8 cellular contexts compared by ENCODE assay signal in genomic region chr12:55974308-55974724, GRCh38. TPM values are rescaled to one million over a fixed set of nuclear protein-coding genes. Genes with fewer than 3 reads are reported as not detected.
A peak's percentile ranks its signal among the peaks of the same experiment; 100 is the strongest.
DNase-seq lines count a peak whose midpoint lies in the region; ATAC-seq and TF ChIP-seq lines count a peak whose summit lies in the region.

No MANE protein-coding gene starts in this region.

- peak overlapping the region; percentile 95 to 99 for H3K9ac ChIP-seq in colonic mucosa (ENCODE audit: low read depth in 2 of 2, low read length in 2 of 2)

- WGBS in testis, 2 donors: 0% methylated on average over 15 of the region's 15 CpGs

- peaks cover 2% of the 10 kb centered on the region; the same call in 1 of the 2 replicates for H3K36me3 ChIP-seq in BJ (ENCODE audit: control insufficient read depth, insufficient read depth, low read length)
- H3K36me3 ChIP-seq in Peyer's patch: peaks cover 0 to 4% (median 0%) of the 10 kb centered on the region in 3 donors
- H3K36me3 ChIP-seq in colonic mucosa: no peaks in the 10 kb centered on the region
- peaks cover 6% of the 10 kb centered on the region for H3K36me3 ChIP-seq in lower lobe of right lung
- no peaks in the 10 kb centered on the region for H3K36me3 ChIP-seq in testis (ENCODE audit: low read depth, missing control alignments)

- TF ChIP-seq CTCF in BJ (IDR thresholded peaks at IDR 0.05; ENCODE audit: insufficient read depth, low read depth, low read length) (no peak), Peyer's patch (IDR thresholded peaks at IDR 0.05) (no peak), colonic mucosa (IDR thresholded peaks at IDR 0.05) (no peak), lower lobe of right lung (IDR thresholded peaks at IDR 0.05) (no peak), testis (IDR thresholded peaks at IDR 0.05) (no peak)

- no peak for DNase-seq in BJ (ENCODE audit: low read depth)
- DNase-seq in Peyer's patch: peak in 2 of 3 donors; percentile 20 to 70
- DNase-seq in colonic mucosa: peak; percentile 62
- DNase-seq in lower lobe of right lung: peak; percentile 78
- DNase-seq in testis: peak; percentile 43
- no peak for DNase-seq in activated effector memory CD4-positive, alpha-beta T cell treated with anti-CD3 and anti-CD28 coated beads, Interleukin-2, amount 50 U/mL, for 16 hours

- ATAC-seq in GM18907 (IDR thresholded peaks at IDR 0.05; ENCODE audit: unreplicated experiment) (peak; percentile 16), HG03196 (IDR thresholded peaks at IDR 0.05; ENCODE audit: unreplicated experiment) (peak; percentile 7), lower lobe of right lung (peak; percentile 70 to 72)

- no peaks in the 10 kb centered on the region for H3K27me3 ChIP-seq in BJ (ENCODE audit: control insufficient read depth, insufficient read depth, low read length)
- no peaks in the 10 kb centered on the region for H3K27me3 ChIP-seq in Peyer's patch
- no peaks in the 10 kb centered on the region for H3K27me3 ChIP-seq in colonic mucosa
- no peaks in the 10 kb centered on the region for H3K27me3 ChIP-seq in lower lobe of right lung (ENCODE audit: low read depth)
- no peaks in the 10 kb centered on the region for H3K27me3 ChIP-seq in testis

- H3K27ac ChIP-seq in Peyer's patch (peak overlapping the region; percentile 90 to 98 (median 94)), colonic mucosa (peak overlapping the region; percentile 97), lower lobe of right lung (peak overlapping the region; percentile 97), testis (peak overlapping the region; percentile 97 to 99)

- intact Hi-C loops in colonic mucosa (cut with DNase I) (no loop called here), lower lobe of right lung (cut with DNase I) (no loop called here), testis (cut with DNase I; ENCODE audit: low total_unique reads) (no loop called here)

- no peak for TF ChIP-seq POLR2A in Peyer's patch (IDR thresholded peaks at IDR 0.05)
- TF ChIP-seq POLR2A in testis (IDR thresholded peaks at IDR 0.05): no peak

- no peaks in the 10 kb centered on the region for H3K9me3 ChIP-seq in Peyer's patch
- no peaks in the 10 kb centered on the region for H3K9me3 ChIP-seq in colonic mucosa
- H3K9me3 ChIP-seq in lower lobe of right lung: no peaks in the 10 kb centered on the region
- H3K9me3 ChIP-seq in testis: no peaks in the 10 kb centered on the region

- POLR2A ChIA-PET in BJ (lab: Charles Lee): interaction anchor here (0.5 to 0.9 kb wide), 3 partner anchors 10 to 321 kb away, joined by 3 to 4 read pairs (median 3); partner anchors contain the start of gene RNF41

- peaks cover 0 to 35% (median 2%) of the 10 kb centered on the region in 4 donors for H3K4me1 ChIP-seq in Peyer's patch
- H3K4me1 ChIP-seq in colonic mucosa: peaks cover 24% of the 10 kb centered on the region
- peaks cover 62% of the 10 kb centered on the region for H3K4me1 ChIP-seq in lower lobe of right lung
- peaks cover 32% of the 10 kb centered on the region for H3K4me1 ChIP-seq in testis

- CTCF ChIA-PET in BJ (lab: Yijun Ruan, JAX): interaction anchor here (0.5 to 2.3 kb wide), 12 partner anchors 11 to 236 kb away, joined by 3 to 11 read pairs (median 4); partner anchors contain the start of gene DNAJC14

- H3K4me3 ChIP-seq in BJ (ENCODE audit: low read depth, low read length) (peak overlapping the region; percentile 98), Peyer's patch (peak overlapping the region; percentile 71 to 100 (median 95)), colonic mucosa (peak overlapping the region; percentile 99), lower lobe of right lung (peak overlapping the region; percentile 92), testis (peak overlapping the region; percentile 95 to 100)

RNA-seq across cellular contexts. Expression of gene RAB5B, which starts 0.4 kb away (rescaled TPM):
- polyA plus RNA-seq in BJ (2011; rRNA removed): 117 and 130 TPM in 2 replicates
- 62.5 and 86.9 TPM in 2 replicates for polyA minus RNA-seq in BJ (2011; rRNA and poly(A)+ RNA removed)
- 10 to 100 TPM; 70.7 to 96.6 (median 84.2) TPM for total RNA-seq in Peyer's patch
- 100 to 1,000 TPM; 112 to 178 TPM for total RNA-seq in colonic mucosa
- 138 TPM for total RNA-seq in lower lobe of right lung
- total RNA-seq in testis: 100 to 1,000 TPM; 144 to 198 TPM
- polyA plus RNA-seq in testis (ENCODE audit: insufficient read depth, low read depth, low replicate concordance): 139 TPM

RNA-seq across cellular contexts. Expression of gene CDK2, which starts 7.7 kb away (rescaled TPM):
- polyA plus RNA-seq in BJ (2011; rRNA removed) (56.6 and 75.2 TPM in 2 replicates), testis (ENCODE audit: insufficient read depth, low read depth, low replicate concordance) (19.8 TPM)
- 33.8 and 77.3 TPM in 2 replicates for polyA minus RNA-seq in BJ (2011; rRNA and poly(A)+ RNA removed)
- total RNA-seq in Peyer's patch (10 to 100 TPM in 3 of 4 donors, 1 to 10 TPM in 1; 7.7 to 55.3 (median 13.4) TPM), colonic mucosa (10 to 100 TPM; 20.9 to 48.9 TPM), lower lobe of right lung (22.2 TPM), testis (10 to 100 TPM; 16.5 to 20.3 TPM)

RNA-seq across cellular contexts. Expression of gene PMEL, which starts 8.5 kb away (rescaled TPM):
- polyA plus RNA-seq in BJ (2011; rRNA removed) (1.2 and 1.8 TPM in 2 replicates), testis (ENCODE audit: insufficient read depth, low read depth, low replicate concordance) (8.2 TPM)
- polyA minus RNA-seq in BJ (2011; rRNA and poly(A)+ RNA removed): 0.85 and 0.87 TPM in 2 replicates
- total RNA-seq in Peyer's patch (1 to 10 TPM; 2.5 to 10.0 (median 3.0) TPM), colonic mucosa (1 to 10 TPM; 3.4 to 3.8 TPM), lower lobe of right lung (1.2 TPM), testis (10 to 100 TPM in 1 of 2 donors, 1 to 10 TPM in 1; 8.9 to 11.1 TPM)

RNA-seq across cellular contexts. Expression of gene SUOX, which starts 22.8 kb away (rescaled TPM):
- polyA plus RNA-seq in BJ (2011; rRNA removed): 14.4 and 22.3 TPM in 2 replicates
- polyA minus RNA-seq in BJ (2011; rRNA and poly(A)+ RNA removed): 14.1 and 21.2 TPM in 2 replicates
- total RNA-seq in Peyer's patch: 10 to 100 TPM; 16.5 to 38.9 (median 27.0) TPM
- total RNA-seq in colonic mucosa: 10 to 100 TPM; 25.8 to 35.8 TPM
- 23.3 TPM for total RNA-seq in lower lobe of right lung
- 10 to 100 TPM in 1 of 2 donors, 1 to 10 TPM in 1; 9.5 to 14.3 TPM for total RNA-seq in testis
- 14.1 TPM for polyA plus RNA-seq in testis (ENCODE audit: insufficient read depth, low read depth, low replicate concordance)

RNA-seq across cellular contexts. Expression of gene DGKA, which starts 43.4 kb away (rescaled TPM):
- polyA plus RNA-seq in BJ (2011; rRNA removed) (53.0 and 56.2 TPM in 2 replicates), testis (ENCODE audit: insufficient read depth, low read depth, low replicate concordance) (40.3 TPM)
- 44.6 and 47.5 TPM in 2 replicates for polyA minus RNA-seq in BJ (2011; rRNA and poly(A)+ RNA removed)
- total RNA-seq in Peyer's patch (100 to 1,000 TPM; 181 to 447 (median 331) TPM), colonic mucosa (10 to 100 TPM; 80.2 to 91.2 TPM), lower lobe of right lung (35.3 TPM), testis (10 to 100 TPM; 28.9 to 40.4 TPM)

Comparison
In these comparisons a context has a peak if more than half of its experiments do, and no peak if none do; other contexts are left out.
1. DNase-seq: peak in Peyer's patch (2 of 3), colonic mucosa (single experiment), lower lobe of right lung (single experiment) and testis (single experiment); none in BJ (single experiment) and activated effector memory CD4-positive, alpha-beta T cell treated with anti-CD3 and anti-CD28 coated beads, Interleukin-2, amount 50 U/mL, for 16 hours (single experiment).
2. ATAC-seq: peak in every context shown above with its lines; median percentile 71 in lower lobe of right lung; 16 in GM18907; 7 in HG03196.
3. Peak in every context shown above with its lines, with median percentiles within 50 percentile points of each other: H3K4me3 ChIP-seq and H3K27ac ChIP-seq.